8 cellular contexts compared by ENCODE assay signal in the genomic region with DNA sequence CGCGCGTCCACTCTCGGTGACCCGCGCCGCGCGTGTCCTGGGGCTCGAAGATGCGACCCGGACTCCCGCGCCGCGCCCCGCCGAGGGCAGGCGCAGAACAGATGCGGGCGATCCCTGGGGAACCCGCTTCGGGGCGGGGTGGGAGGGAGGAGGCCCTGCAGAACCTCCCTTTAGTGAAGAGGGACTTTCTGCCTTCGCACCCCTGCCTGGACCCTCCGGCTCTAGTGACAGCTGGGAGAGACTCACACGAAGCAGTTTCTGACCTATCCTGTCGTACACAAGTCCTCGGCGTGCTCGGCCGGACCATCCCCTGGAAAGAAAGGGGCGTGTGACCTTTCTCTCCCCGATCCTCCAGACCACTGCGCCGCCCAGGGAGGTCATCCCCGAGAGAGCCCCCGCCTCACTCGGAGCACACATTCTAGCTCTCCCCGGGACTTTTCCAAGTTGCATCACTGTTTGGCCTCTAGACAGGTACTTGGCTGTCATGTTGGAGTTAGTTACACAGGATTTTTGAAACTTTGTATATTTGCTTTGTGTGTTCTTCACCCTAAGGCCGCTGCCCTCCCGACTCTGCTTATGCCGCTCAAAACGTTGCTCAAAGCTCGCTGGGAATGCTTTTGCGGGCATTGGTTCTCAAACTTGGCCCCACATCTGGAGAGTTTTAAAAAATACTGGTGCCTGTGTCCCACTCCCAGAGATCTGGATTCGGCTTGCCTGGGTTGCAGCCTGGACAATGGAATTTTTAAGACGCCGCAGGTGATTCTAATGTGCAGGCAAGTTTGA. TPM values are rescaled to one million over a fixed set of nuclear protein-coding genes. Genes with fewer than 3 reads are reported as not detected.
DNase-seq lines count a peak whose midpoint lies in the region; ATAC-seq and TF ChIP-seq lines count a peak whose summit lies in the region.

No MANE protein-coding gene starts in this region.

- H3K4me3 Mint-ChIP-seq in activated CD4-positive, alpha-beta T cell treated with anti-CD3 and anti-CD28 coated beads for 36 hours, result peak overlapping the region; percentile 36
- H3K4me3 Mint-ChIP-seq in stimulated activated naive B cell treated with anti-CD40 and anti-IgM and Interleukin-4, amounts not matched to agents 10 μg/mL and 1 μg/mL and 100 μg/mL, for 72 hours, result peak overlapping the region; percentile 71 to 81

- intact Hi-C loops in activated CD4-positive, alpha-beta T cell treated with anti-CD3 and anti-CD28 coated beads for 36 hours (cut with DNase I, micrococcal nuclease), result no loop called here

- no peak for TF ChIP-seq CTCF in astrocyte of the cerebellum (IDR thresholded peaks at IDR 0.05; ENCODE audit: low read depth, low read length, missing control alignments)

- peak overlapping the region; percentile 49 for H3K4me3 ChIP-seq in astrocyte of the cerebellum (ENCODE audit: low read depth, low read length)

- peaks cover 10% of the 10 kb centered on the region for H3K4me1 Mint-ChIP-seq in activated CD4-positive, alpha-beta T cell treated with anti-CD3 and anti-CD28 coated beads for 36 hours
- H3K4me1 Mint-ChIP-seq in stimulated activated naive B cell treated with anti-CD40 and anti-IgM and Interleukin-4, amounts not matched to agents 10 μg/mL and 1 μg/mL and 100 μg/mL, for 72 hours, result peaks cover 10 to 16% of the 10 kb centered on the region in 2 donors

- H3K9me3 Mint-ChIP-seq in activated CD4-positive, alpha-beta T cell treated with anti-CD3 and anti-CD28 coated beads for 36 hours (ENCODE audit: low read depth), result no peaks in the 10 kb centered on the region
- H3K9me3 Mint-ChIP-seq in stimulated activated naive B cell treated with anti-CD40 and anti-IgM and Interleukin-4, amounts not matched to agents 10 μg/mL and 1 μg/mL and 100 μg/mL, for 72 hours, result no peaks in the 10 kb centered on the region

- no peaks in the 10 kb centered on the region for H3K36me3 Mint-ChIP-seq in activated CD4-positive, alpha-beta T cell treated with anti-CD3 and anti-CD28 coated beads for 36 hours (ENCODE audit: low read depth)
- H3K36me3 Mint-ChIP-seq in stimulated activated naive B cell treated with anti-CD40 and anti-IgM and Interleukin-4, amounts not matched to agents 10 μg/mL and 1 μg/mL and 100 μg/mL, for 72 hours, result peaks cover 0 to 1% of the 10 kb centered on the region in 2 donors

- POLR2A ChIA-PET in activated CD4-positive, alpha-beta T cell treated with anti-CD3 and anti-CD28 coated beads for 36 hours (lab: Charles Lee), result no interaction called here

- CTCF ChIA-PET in activated CD4-positive, alpha-beta T cell treated with anti-CD3 and anti-CD28 coated beads for 36 hours (lab: Charles Lee), result no interaction called here

- peaks cover 43% of the 10 kb centered on the region for H3K27me3 Mint-ChIP-seq in activated CD4-positive, alpha-beta T cell treated with anti-CD3 and anti-CD28 coated beads for 36 hours
- peaks cover 60 to 67% of the 10 kb centered on the region in 2 donors for H3K27me3 Mint-ChIP-seq in stimulated activated naive B cell treated with anti-CD40 and anti-IgM and Interleukin-4, amounts not matched to agents 10 μg/mL and 1 μg/mL and 100 μg/mL, for 72 hours

- in situ Hi-C loops in astrocyte of the cerebellum (cut with HindIII; ENCODE audit: low sequenced_read_pairs), result no loop called here

- no peak for ATAC-seq in activated CD4-positive, alpha-beta T cell treated with anti-CD3 and anti-CD28 coated beads for 36 hours
- ATAC-seq in stimulated activated naive B cell treated with anti-CD40 and anti-IgM and Interleukin-4, amounts not matched to agents 10 μg/mL and 1 μg/mL and 100 μg/mL, for 72 hours (replicated peaks), result peak; percentile 62 to 71
- ATAC-seq in HG02678 (IDR thresholded peaks at IDR 0.05; ENCODE audit: unreplicated experiment) (no peak), HG02642 (IDR thresholded peaks at IDR 0.05; ENCODE audit: poor library complexity, unreplicated experiment) (no peak), GM19463 (IDR thresholded peaks at IDR 0.05; ENCODE audit: unreplicated experiment) (no peak)

- DNase-seq in activated CD4-positive, alpha-beta T cell treated with anti-CD3 and anti-CD28 coated beads for 36 hours, result peak; percentile 7
- DNase-seq in activated CD4-positive, alpha-beta T cell treated with anti-CD3 and anti-CD28 coated beads, Interleukin-2, amount 50 U/mL, for 48 hours, result no peak
- no peak for DNase-seq in astrocyte of the cerebellum (ENCODE audit: low read depth)
- DNase-seq in iris pigment epithelial cell (ENCODE audit: low read depth), result peak; percentile 25
- DNase-seq in stimulated activated naive B cell treated with anti-CD40 and anti-IgM and Interleukin-4, amounts not matched to agents 10 μg/mL and 1 μg/mL and 100 μg/mL, for 72 hours, result no peak

- no peak overlapping the region for H3K27ac Mint-ChIP-seq in activated CD4-positive, alpha-beta T cell treated with anti-CD3 and anti-CD28 coated beads for 36 hours
- no peak overlapping the region for H3K27ac Mint-ChIP-seq in stimulated activated naive B cell treated with anti-CD40 and anti-IgM and Interleukin-4, amounts not matched to agents 10 μg/mL and 1 μg/mL and 100 μg/mL, for 72 hours

RNA-seq across cellular contexts. Expression of gene CGNL1, which starts 0.6 kb away (rescaled TPM):
- not detected for total RNA-seq in activated CD4-positive, alpha-beta T cell treated with anti-CD3 and anti-CD28 coated beads for 36 hours

Comparison
In these comparisons a context has a peak if more than half of its experiments do, and no peak if none do; other contexts are left out.
1. DNase-seq: peak in activated CD4-positive, alpha-beta T cell treated with anti-CD3 and anti-CD28 coated beads for 36 hours (single experiment) and iris pigment epithelial cell (single experiment); none in activated CD4-positive, alpha-beta T cell treated with anti-CD3 and anti-CD28 coated beads, Interleukin-2, amount 50 U/mL, for 48 hours (0 of 2), astrocyte of the cerebellum (single experiment) and stimulated activated naive B cell treated with anti-CD40 and anti-IgM and Interleukin-4, amounts not matched to agents 10 μg/mL and 1 μg/mL and 100 μg/mL, for 72 hours (single experiment).
2. ATAC-seq: peak in stimulated activated naive B cell treated with anti-CD40 and anti-IgM and Interleukin-4, amounts not matched to agents 10 μg/mL and 1 μg/mL and 100 μg/mL, for 72 hours (2 of 2); none in activated CD4-positive, alpha-beta T cell treated with anti-CD3 and anti-CD28 coated beads for 36 hours (single experiment), HG02678 (single experiment), HG02642 (single experiment) and GM19463 (single experiment).